13 cellular contexts compared by ENCODE assay signal in the genomic region with DNA sequence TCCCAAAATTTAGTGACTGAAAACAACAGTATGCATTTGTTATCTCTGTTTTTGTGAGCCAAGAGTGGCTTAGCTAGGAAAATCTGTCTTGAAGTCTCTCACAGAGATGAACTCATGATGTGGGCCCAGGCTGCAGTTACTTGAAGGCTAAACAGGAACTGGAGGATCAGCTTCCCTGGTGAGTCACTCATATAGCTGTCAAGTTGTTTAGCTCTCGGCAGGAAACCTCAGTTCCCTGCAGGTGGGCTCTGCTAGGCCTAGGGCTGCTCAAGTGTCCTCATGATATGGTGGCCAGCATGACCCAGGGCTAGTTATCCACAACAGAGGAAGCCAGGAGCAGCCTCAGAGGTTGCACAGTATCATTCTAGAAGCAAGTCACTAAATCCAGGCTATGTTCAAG. TPM values are rescaled to one million over a fixed set of nuclear protein-coding genes. Genes with fewer than 3 reads are reported as not detected.
A peak's percentile ranks its signal among the peaks of the same experiment; 100 is the strongest.
DNase-seq lines count a peak whose midpoint lies in the region; ATAC-seq and TF ChIP-seq lines count a peak whose summit lies in the region.
"Had no signal": no experiment of that assay in that cellular context is flagged by ENCODE, and none has a peak within 500 bp of the region (broad histone marks: within the 10 kb centered on the region; RNA-seq: fewer than 3 reads in every experiment).

No MANE protein-coding gene starts in this region.

- ATAC-seq in GM21529 (IDR thresholded peaks at IDR 0.05; ENCODE audit: unreplicated experiment) (no peak), GM19395 (IDR thresholded peaks at IDR 0.05; ENCODE audit: unreplicated experiment) (no peak)
- ATAC-seq: activated CD8-positive, alpha-beta T cell treated with anti-CD3 and anti-CD28 coated beads, Interleukin-2, amount 10 ng/mL, durations not matched to agents 7 days and 5 days; left colon had no signal

- intact Hi-C loops in A673 (cut with micrococcal nuclease; ENCODE audit: unreplicated experiment): no loop called here

- DNase-seq in A673 (ENCODE audit: low spot score) (peak; percentile 86), HEK293T (ENCODE audit: extremely low spot score) (peak; percentile 40), SKM-1 (lab: John Stamatoyannopoulos, UW; ENCODE audit: unreplicated experiment) (peak; percentile 37), hepatic stellate cell (ENCODE audit: low spot score) (peak; percentile 11), kidney tubule cell (ENCODE audit: low spot score) (no peak)
- DNase-seq in stimulated activated naive CD4-positive, alpha-beta T cell (lab: John Stamatoyannopoulos, UW): no peak
- DNase-seq: activated CD8-positive, alpha-beta T cell treated with anti-CD3 and anti-CD28 coated beads, Interleukin-2, amount 10 ng/mL, durations not matched to agents 7 days and 5 days; C1 segment of cervical spinal cord; left colon; NCI-H2227 treated with DMSO at 0.1 percent for 48 hours; nucleus accumbens had no signal

- H3K36me3 ChIP-seq in A673 (ENCODE audit: insufficient read depth, low read length, poor library complexity, severe bottlenecking): no peaks in the 10 kb centered on the region

- H3K27ac ChIP-seq in A673 (ENCODE audit: low read depth, low read length, poor library complexity, severe bottlenecking): no peak overlapping the region

- H3K4me3 ChIP-seq in A673 (ENCODE audit: low read depth, low read length, poor library complexity, severe bottlenecking): no peak overlapping the region

- CTCF ChIA-PET in A673 (lab: Charles Lee): no interaction called here
- CTCF ChIA-PET in HEK293T (lab: Yijun Ruan, JAX): no interaction called here

- no peaks in the 10 kb centered on the region for H3K4me1 ChIP-seq in A673 (ENCODE audit: insufficient read depth, low read length, poor library complexity, severe bottlenecking)

- no TSS peak for BruUV-seq in A673 (replicated peaks; lab: Mats Ljungman, UMichigan)

- POLR2A ChIA-PET in A673 (lab: Charles Lee; ENCODE audit: low non-redundant PET) (no interaction called here), HEK293T (lab: Yijun Ruan, JAX) (no interaction called here)

- TF ChIP-seq CTCF in A673 (conservative IDR thresholded peaks at IDR 0.05; ENCODE audit: low read depth, low read length): no peak

- no peaks in the 10 kb centered on the region for H3K27me3 ChIP-seq in A673 (replicated peaks; ENCODE audit: insufficient read depth, low read depth, low read length, poor library complexity)

- H3K9me3 ChIP-seq in A673 (ENCODE audit: low read depth, low read length, poor library complexity, severe bottlenecking): no peaks in the 10 kb centered on the region

TF ChIP-seq in HEK293T, 16 proteins besides CTCF, POLR2A, EP300 and RAD21:
- TF ChIP-seq FOXM1 (IDR thresholded peaks at IDR 0.05; ENCODE audit: borderline replicate concordance): no peak
- TF ChIP-seq, protein P1, sequence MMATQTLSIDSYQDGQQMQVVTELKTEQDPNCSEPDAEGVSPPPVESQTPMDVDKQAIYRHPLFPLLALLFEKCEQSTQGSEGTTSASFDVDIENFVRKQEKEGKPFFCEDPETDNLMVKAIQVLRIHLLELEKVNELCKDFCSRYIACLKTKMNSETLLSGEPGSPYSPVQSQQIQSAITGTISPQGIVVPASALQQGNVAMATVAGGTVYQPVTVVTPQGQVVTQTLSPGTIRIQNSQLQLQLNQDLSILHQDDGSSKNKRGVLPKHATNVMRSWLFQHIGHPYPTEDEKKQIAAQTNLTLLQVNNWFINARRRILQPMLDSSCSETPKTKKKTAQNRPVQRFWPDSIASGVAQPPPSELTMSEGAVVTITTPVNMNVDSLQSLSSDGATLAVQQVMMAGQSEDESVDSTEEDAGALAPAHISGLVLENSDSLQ (IDR thresholded peaks at IDR 0.05): peak; percentile 51
- TF ChIP-seq HDGF (IDR thresholded peaks at IDR 0.05; ENCODE audit: borderline replicate concordance): 0 out of 2 replicates have a peak, but pooled peaks have one; percentile 53

RNA-seq across cellular contexts. Expression of a gene that starts 30.2 kb away (rescaled TPM):
- 16.0 and 17.4 TPM in 2 replicates for total RNA-seq in A673 (2021)

RNA-seq across cellular contexts. Expression of a gene that starts 38.8 kb away (rescaled TPM):
- 39.4 and 39.5 TPM in 2 replicates for total RNA-seq in A673 (2021)

Comparison
In these comparisons a context has a peak if more than half of its experiments do, and no peak if none do; other contexts are left out.
1. DNase-seq: peak in A673 (single experiment), HEK293T (single experiment), SKM-1 (single experiment) and hepatic stellate cell (single experiment); none in kidney tubule cell (single experiment) and stimulated activated naive CD4-positive, alpha-beta T cell (0 of 6).